ENCODE assay signal across 11 cellular contexts in genomic region chr2:67845557-67846114, GRCh38.
A peak's percentile ranks its signal among the peaks of the same experiment; 100 is the strongest.
DNase-seq lines count a peak whose midpoint lies in the region; ATAC-seq and TF ChIP-seq lines count a peak whose summit lies in the region.
"Had no signal": no experiment of that assay in that cellular context is flagged by ENCODE, and none has a peak within 500 bp of the region (broad histone marks: within the 10 kb centered on the region; RNA-seq: fewer than 3 reads in every experiment).

No MANE protein-coding gene starts in this region.

- H4K91ac ChIP-seq in trophoblast cell (ENCODE audit: low read depth, low read length): no peak overlapping the region

- no peak for ATAC-seq in natural killer cell treated with Interleukin-12 subunit alpha and Interleukin-12 subunit beta and Interleukin-15 and Interleukin-18, amount 100 ng/mL, for 72 hours

- BruUV-seq in mammary epithelial cell (replicated peaks; lab: Mats Ljungman, UMichigan): no TSS peak

- no peaks in the 10 kb centered on the region for H3K4me1 Mint-ChIP-seq in natural killer cell treated with Interleukin-12 subunit alpha and Interleukin-12 subunit beta and Interleukin-15 and Interleukin-18, amount 100 ng/mL, for 72 hours (ENCODE audit: low read depth in 2 of 2)
- H3K4me1 Mint-ChIP-seq: activated naive CD8-positive, alpha-beta T cell treated with anti-CD3 and anti-CD28 coated beads, Interleukin-2, amount 10 ng/mL, durations not matched to agents 7 days and 5 days; B cell had no signal

- WGBS in mammary epithelial cell (ENCODE audit: low coverage, missing lambda C conversion rate): 58% methylated on average over 5 of the region's 7 CpGs
- WGBS in trophoblast cell (ENCODE audit: extremely low coverage, insufficient coverage, insufficient read length): no CpG with 5 or more reads among the region's 7 CpGs
- 78 to 90% (median 85%) methylated on average over 7 of the region's 7 CpGs for WGBS in adrenal gland, 4 donors

- no peaks in the 10 kb centered on the region for H3K9me3 Mint-ChIP-seq in natural killer cell treated with Interleukin-12 subunit alpha and Interleukin-12 subunit beta and Interleukin-15 and Interleukin-18, amount 100 ng/mL, for 72 hours
- H3K9me3 Mint-ChIP-seq: activated naive CD8-positive, alpha-beta T cell treated with anti-CD3 and anti-CD28 coated beads, Interleukin-2, amount 10 ng/mL, durations not matched to agents 7 days and 5 days; memory B cell had no signal

- TF ChIP-seq POLR2A in adrenal gland (IDR thresholded peaks at IDR 0.05): no peak

- H4K20me1 ChIP-seq in mammary epithelial cell (ENCODE audit: insufficient read depth, low read length): no peaks in the 10 kb centered on the region

- H3K27ac Mint-ChIP-seq in natural killer cell treated with Interleukin-12 subunit alpha and Interleukin-12 subunit beta and Interleukin-15 and Interleukin-18, amount 100 ng/mL, for 72 hours: no peak overlapping the region
- H3K27ac Mint-ChIP-seq: activated naive CD8-positive, alpha-beta T cell treated with anti-CD3 and anti-CD28 coated beads, Interleukin-2, amount 10 ng/mL, durations not matched to agents 7 days and 5 days; B cell; memory B cell had no signal

- H3K18ac ChIP-seq in trophoblast cell (ENCODE audit: low read length): no peak overlapping the region

- H3K79me1 ChIP-seq in trophoblast cell (ENCODE audit: low read length): peaks cover 1% of the 10 kb centered on the region

- dilution Hi-C loops in mammary epithelial cell (cut with HindIII; ENCODE audit: low sequenced_read_pairs): no loop called here

- no peak overlapping the region for H3K27ac ChIP-seq in mammary epithelial cell (ENCODE audit: insufficient read depth, low read depth, low read length)
- H3K27ac ChIP-seq in trophoblast cell (ENCODE audit: low read depth, low read length): no peak overlapping the region
- H3K27ac ChIP-seq in adrenal gland: no peak overlapping the region

- in situ Hi-C loops in Caki2 (cut with HindIII; ENCODE audit: low pct_unique_long_range_greater_than_20kb, low sequenced_read_pairs): no loop called here
- in situ Hi-C loops in mammary epithelial cell (cut with MboI; ENCODE audit: low sequenced_read_pairs in 2 of 2): loop anchor here (25.0 kb wide), 2 partner anchors 358 to 1408 kb away; partner anchors contain the start of gene MEIS1 (in 2 of the 2)

- H3K27me3 ChIP-seq in mammary epithelial cell (ENCODE audit: insufficient read depth, low read length) (no peaks in the 10 kb centered on the region), trophoblast cell (ENCODE audit: insufficient read depth, low read length) (no peaks in the 10 kb centered on the region), adrenal gland (no peaks in the 10 kb centered on the region)

- H2BK12ac ChIP-seq in trophoblast cell (ENCODE audit: low read length): no peak overlapping the region

- H4K12ac ChIP-seq in trophoblast cell (ENCODE audit: low read depth, low read length): no peak overlapping the region

- H3K9ac ChIP-seq in mammary epithelial cell (ENCODE audit: insufficient read depth, low read length) (no peak overlapping the region), trophoblast cell (ENCODE audit: low read length) (no peak overlapping the region)

- H3K4ac ChIP-seq in trophoblast cell (ENCODE audit: low read depth, low read length): no peak overlapping the region

- peak overlapping the region; percentile 62 for H3K4me2 ChIP-seq in mammary epithelial cell (ENCODE audit: insufficient read depth, low read depth, low read length)
- no peak overlapping the region for H3K4me2 ChIP-seq in trophoblast cell (ENCODE audit: low read length)

- H3K4me1 ChIP-seq in mammary epithelial cell (ENCODE audit: insufficient read depth, low read length): peaks cover 5% of the 10 kb centered on the region
- peaks cover 0 to 2% of the 10 kb centered on the region in 2 experiments for H3K4me1 ChIP-seq in trophoblast cell (ENCODE audit: control insufficient read depth in 1 of 2, insufficient read depth in 2 of 2, low read length in 2 of 2)
- peaks cover 0 to 4% of the 10 kb centered on the region in 2 donors for H3K4me1 ChIP-seq in adrenal gland (replicated peaks in 1 of 2)

- H3K36me3 ChIP-seq in mammary epithelial cell (ENCODE audit: insufficient read depth, low read length) (no peaks in the 10 kb centered on the region), trophoblast cell (ENCODE audit: control insufficient read depth in 1 of 2, insufficient read depth in 2 of 2, low read length in 2 of 2) (no peaks in the 10 kb centered on the region), adrenal gland (replicated peaks in 1 of 2) (no peaks in the 10 kb centered on the region)

- H2BK5ac ChIP-seq in trophoblast cell (ENCODE audit: low read depth, low read length, poor library complexity): no peak overlapping the region

- no peak overlapping the region for H2BK120ac ChIP-seq in trophoblast cell (ENCODE audit: insufficient read depth, low read length, poor library complexity)

- no peak overlapping the region for H3K4me3 ChIP-seq in mammary epithelial cell (replicated peaks in 1 of 3; ENCODE audit: insufficient read depth in 1 of 3, low read depth in 2 of 3, low read length in 3 of 3)
- no peak overlapping the region for H3K4me3 ChIP-seq in trophoblast cell (ENCODE audit: low read depth, low read length)
- H3K4me3 ChIP-seq in adrenal gland: no peak overlapping the region

- no peak overlapping the region for H2AK5ac ChIP-seq in trophoblast cell (ENCODE audit: low read length)

- H2AFZ ChIP-seq in mammary epithelial cell (ENCODE audit: low read depth, low read length): peak overlapping the region; percentile 78
- peak overlapping the region; percentile 67 for H2AFZ ChIP-seq in trophoblast cell (ENCODE audit: insufficient read depth, low read length, poor library complexity)

- H3K23ac ChIP-seq in trophoblast cell (ENCODE audit: low read length): no peak overlapping the region

- no peaks in the 10 kb centered on the region for H3K79me2 ChIP-seq in mammary epithelial cell (ENCODE audit: insufficient read depth, low read length)
- H3K79me2 ChIP-seq in trophoblast cell (ENCODE audit: control insufficient read depth, insufficient read depth, low read length, poor library complexity): no peaks in the 10 kb centered on the region

- H3K27me3 Mint-ChIP-seq in natural killer cell treated with Interleukin-12 subunit alpha and Interleukin-12 subunit beta and Interleukin-15 and Interleukin-18, amount 100 ng/mL, for 72 hours: peaks cover 18 to 21% of the 10 kb centered on the region in 2 donors

- H3K36me3 Mint-ChIP-seq in natural killer cell treated with Interleukin-12 subunit alpha and Interleukin-12 subunit beta and Interleukin-15 and Interleukin-18, amount 100 ng/mL, for 72 hours: no peaks in the 10 kb centered on the region
- H3K36me3 Mint-ChIP-seq: activated naive CD8-positive, alpha-beta T cell treated with anti-CD3 and anti-CD28 coated beads, Interleukin-2, amount 10 ng/mL, durations not matched to agents 7 days and 5 days; memory B cell had no signal

- no peak for TF ChIP-seq CTCF in mammary epithelial cell (conservative IDR thresholded peaks at IDR 0.05 in 1 of 2, IDR thresholded peaks at IDR 0.05 in 1 of 2; ENCODE audit: extremely low read depth in 1 of 2, insufficient read depth in 1 of 2, low read depth in 1 of 2, low read length in 2 of 2)
- TF ChIP-seq CTCF in adrenal gland (IDR thresholded peaks at IDR 0.05): no peak

- no peak overlapping the region for H4K8ac ChIP-seq in trophoblast cell (ENCODE audit: low read depth, low read length)

- H3K9me3 ChIP-seq in mammary epithelial cell (replicated peaks; ENCODE audit: insufficient read depth, low read length): no peaks in the 10 kb centered on the region
- no peaks in the 10 kb centered on the region for H3K9me3 ChIP-seq in trophoblast cell (ENCODE audit: insufficient read depth, low read depth, low read length)
- no peaks in the 10 kb centered on the region for H3K9me3 ChIP-seq in adrenal gland (replicated peaks in 1 of 3)

- CTCF ChIA-PET in mammary epithelial cell (lab: Charles Lee; ENCODE audit: low non-redundant PET): interaction anchor here (0.6 kb wide), 1 partner anchor 186 kb away, joined by 3 read pairs; no protein-coding TSS in a partner anchor

- peak; percentile 30 for DNase-seq in Caki2 (ENCODE audit: low read depth)
- peak; percentile 12 for DNase-seq in NCI-H1105 (lab: John Stamatoyannopoulos, UW)
- no peak for DNase-seq in mammary epithelial cell
- DNase-seq in trophoblast cell: no peak
- no peak for DNase-seq in cerebellar nuclear complex (lab: John Stamatoyannopoulos, UW)
- DNase-seq in natural killer cell treated with Interleukin-12 subunit alpha and Interleukin-12 subunit beta and Interleukin-15 and Interleukin-18, amount 100 ng/mL, for 72 hours (ENCODE audit: low spot score): no peak
- no peak for DNase-seq in adrenal gland
- no peak for DNase-seq in stimulated activated CD4-positive, alpha-beta T cell treated with anti-CD3 and anti-CD28 coated beads, Interleukin-2, amount 100 ng/mL, for 24 hours
- DNase-seq: activated naive CD8-positive, alpha-beta T cell treated with anti-CD3 and anti-CD28 coated beads, Interleukin-2, amount 10 ng/mL, durations not matched to agents 7 days and 5 days had no signal

- no peak overlapping the region for H3K4me3 Mint-ChIP-seq in natural killer cell treated with Interleukin-12 subunit alpha and Interleukin-12 subunit beta and Interleukin-15 and Interleukin-18, amount 100 ng/mL, for 72 hours
- H3K4me3 Mint-ChIP-seq: activated naive CD8-positive, alpha-beta T cell treated with anti-CD3 and anti-CD28 coated beads, Interleukin-2, amount 10 ng/mL, durations not matched to agents 7 days and 5 days; B cell; memory B cell had no signal

- no peak overlapping the region for H3K14ac ChIP-seq in trophoblast cell (ENCODE audit: low read length)

- intact Hi-C loops in mammary epithelial cell (cut with micrococcal nuclease) (loop anchor here (1.0 to 5.0 kb wide), 3 partner anchors 72 to 447 kb away; no protein-coding TSS in a partner anchor), adrenal gland (cut with DNase I) (loop anchor here in 1 of 2 donors (10.0 kb wide), 1 partner anchor 521 kb away; no protein-coding TSS in a partner anchor)

Comparison
In these comparisons a context has a peak if more than half of its experiments do, and no peak if none do; other contexts are left out.
1. DNase-seq: peak in Caki2 (single experiment) and NCI-H1105 (single experiment); none in mammary epithelial cell (single experiment), trophoblast cell (0 of 2), cerebellar nuclear complex (0 of 2), natural killer cell treated with Interleukin-12 subunit alpha and Interleukin-12 subunit beta and Interleukin-15 and Interleukin-18, amount 100 ng/mL, for 72 hours (single experiment), adrenal gland (0 of 7) and stimulated activated CD4-positive, alpha-beta T cell treated with anti-CD3 and anti-CD28 coated beads, Interleukin-2, amount 100 ng/mL, for 24 hours (0 of 2).